Comparison of ENCODE assay signal across 8 cellular contexts in the genomic region with DNA sequence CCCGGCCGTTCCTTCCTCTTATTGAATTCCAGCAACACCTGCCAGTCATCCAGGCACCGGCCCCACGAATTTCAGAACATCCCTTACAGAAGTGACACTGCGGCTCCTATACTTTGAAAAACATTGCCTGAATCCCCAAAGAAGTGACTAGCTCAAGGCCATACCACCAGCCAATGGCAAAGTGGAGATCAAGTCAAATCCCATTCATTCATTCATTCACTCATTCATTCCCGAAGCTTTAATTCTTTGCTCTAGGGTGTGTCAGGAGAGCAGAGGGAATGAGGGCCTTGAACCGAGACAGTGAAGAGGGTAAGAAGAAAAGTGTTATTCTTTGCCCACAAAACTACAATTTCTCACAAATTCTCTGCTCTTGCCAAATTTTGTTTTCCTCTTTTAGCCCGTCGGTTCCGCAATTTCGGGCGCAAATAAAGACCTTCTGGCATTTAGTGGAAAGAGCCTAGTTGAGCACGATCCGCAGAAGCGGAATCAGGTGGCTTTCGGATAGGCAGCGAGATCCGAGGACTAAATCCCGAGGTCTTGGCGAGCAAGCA. TPM values are rescaled to one million over a fixed set of nuclear protein-coding genes. Genes with fewer than 3 reads are reported as not detected.
DNase-seq lines count a peak whose midpoint lies in the region; ATAC-seq, FAIRE-seq and TF ChIP-seq lines count a peak whose summit lies in the region.

No MANE protein-coding gene starts in this region.

- TF ChIP-seq CTCF in kidney (IDR thresholded peaks at IDR 0.05; ENCODE audit: borderline replicate concordance, extremely low read depth, insufficient read depth): no peak
- no peak for TF ChIP-seq CTCF in transverse colon (IDR thresholded peaks at IDR 0.05)

- ATAC-seq in activated T-cell treated with anti-CD3 and anti-CD28 coated beads, Interleukin-2, amount 50 U/mL, for 72 hours (replicated peaks in 1 of 2): no peak
- no peak for ATAC-seq in HG02885 (IDR thresholded peaks at IDR 0.05; ENCODE audit: poor library complexity, unreplicated experiment)

- TF ChIP-seq POLR2A in transverse colon (IDR thresholded peaks at IDR 0.05): no peak

- H3K9me3 Mint-ChIP-seq in activated T-cell treated with anti-CD3 and anti-CD28 coated beads, Interleukin-2, amount 50 U/mL, for 72 hours: no peaks in the 10 kb centered on the region
- no peaks in the 10 kb centered on the region for H3K9me3 Mint-ChIP-seq in activated naive CD8-positive, alpha-beta T cell treated with anti-CD3 and anti-CD28 coated beads for 36 hours

- H3K36me3 Mint-ChIP-seq in activated T-cell treated with anti-CD3 and anti-CD28 coated beads, Interleukin-2, amount 50 U/mL, for 72 hours (ENCODE audit: insufficient read depth in 2 of 2): peaks cover 7 to 8% of the 10 kb centered on the region in 2 donors
- peaks cover 6% of the 10 kb centered on the region for H3K36me3 Mint-ChIP-seq in activated naive CD8-positive, alpha-beta T cell treated with anti-CD3 and anti-CD28 coated beads for 36 hours

- DNase-seq in activated T-cell treated with anti-CD3 and anti-CD28 coated beads, Interleukin-2, amount 50 U/mL, for 72 hours: no peak
- no peak for DNase-seq in activated T-cell treated with anti-CD3 and anti-CD28 coated beads, Interleukin-2, amount 50 U/mL, for 1 hour
- DNase-seq in activated naive CD8-positive, alpha-beta T cell treated with anti-CD3 and anti-CD28 coated beads for 36 hours: no peak
- DNase-seq in kidney: no peak
- DNase-seq in transverse colon: no peak
- no peak for DNase-seq in activated gamma-delta T cell treated with Interleukin-2 at 50 U/mL for 16 hours
- no peak for DNase-seq in NCI-H2081 treated with DMSO at 0.1 percent for 48 hours (lab: John Stamatoyannopoulos, UW)

- H3K27me3 Mint-ChIP-seq in activated T-cell treated with anti-CD3 and anti-CD28 coated beads, Interleukin-2, amount 50 U/mL, for 72 hours (ENCODE audit: low read depth): peaks cover 14% of the 10 kb centered on the region
- H3K27me3 Mint-ChIP-seq in activated naive CD8-positive, alpha-beta T cell treated with anti-CD3 and anti-CD28 coated beads for 36 hours: peaks cover 29% of the 10 kb centered on the region

- H3K27ac ChIP-seq in kidney (ENCODE audit: low read depth in 2 of 2, low read length in 2 of 2): no peak overlapping the region
- peak overlapping the region in 2 of 4 donors; percentile 23 to 29 for H3K27ac ChIP-seq in transverse colon

- TF ChIP-seq EP300 in transverse colon (IDR thresholded peaks at IDR 0.05; ENCODE audit: low read depth): no peak

- H3K4me1 Mint-ChIP-seq in activated T-cell treated with anti-CD3 and anti-CD28 coated beads, Interleukin-2, amount 50 U/mL, for 72 hours (ENCODE audit: low read depth): no peaks in the 10 kb centered on the region
- peaks cover 3% of the 10 kb centered on the region for H3K4me1 Mint-ChIP-seq in activated naive CD8-positive, alpha-beta T cell treated with anti-CD3 and anti-CD28 coated beads for 36 hours

- no peaks in the 10 kb centered on the region for H3K9me3 ChIP-seq in kidney (ENCODE audit: control insufficient read depth in 1 of 2, low read length in 2 of 2)
- H3K9me3 ChIP-seq in transverse colon: no peaks in the 10 kb centered on the region

- H3K4me1 ChIP-seq in kidney (ENCODE audit: control insufficient read depth in 1 of 2, insufficient read depth in 1 of 2, low read depth in 1 of 2, low read length in 2 of 2) (peaks cover 0 to 3% of the 10 kb centered on the region in 2 donors), transverse colon (peaks cover 0 to 10% (median 0%) of the 10 kb centered on the region in 4 donors)

- WGBS in transverse colon (ENCODE audit: low coverage in 1 of 2), 2 donors: 60% methylated on average over 18 of the region's 20 CpGs; no CpG with 5 or more reads in 1 of the 2 donors

- in situ Hi-C loops in transverse colon (cut with MboI; ENCODE audit: low pct_ligation_motif_present in 1 of 4, low pct_unique_long_range_greater_than_20kb in 1 of 4, low sequenced_read_pairs in 3 of 4): loop anchor here in 1 of 4 donors (25.0 kb wide), 1 partner anchor 195 kb away; no protein-coding TSS in a partner anchor

- peak overlapping the region; percentile 74 for H3K4me3 Mint-ChIP-seq in activated T-cell treated with anti-CD3 and anti-CD28 coated beads, Interleukin-2, amount 50 U/mL, for 72 hours
- peak overlapping the region; percentile 65 for H3K4me3 Mint-ChIP-seq in activated naive CD8-positive, alpha-beta T cell treated with anti-CD3 and anti-CD28 coated beads for 36 hours

- H3K27ac Mint-ChIP-seq in activated T-cell treated with anti-CD3 and anti-CD28 coated beads, Interleukin-2, amount 50 U/mL, for 72 hours: no peak overlapping the region
- no peak overlapping the region for H3K27ac Mint-ChIP-seq in activated naive CD8-positive, alpha-beta T cell treated with anti-CD3 and anti-CD28 coated beads for 36 hours

- H3K4me3 ChIP-seq in kidney (ENCODE audit: low read length in 2 of 2): peak overlapping the region; percentile 24 to 48
- H3K4me3 ChIP-seq in transverse colon: peak overlapping the region in 3 of 4 donors; percentile 54 to 62 (median 59)

- H3K27me3 ChIP-seq in transverse colon: no peaks in the 10 kb centered on the region

- no peak for FAIRE-seq in kidney (lab: Jason Lieb, UNC)

- no peak overlapping the region for H3K9ac ChIP-seq in kidney (ENCODE audit: low read length in 2 of 2)

- intact Hi-C loops in kidney (cut with DNase I) (no loop called here), transverse colon (cut with DNase I; ENCODE audit: low total_unique reads) (no loop called here)

- H3K36me3 ChIP-seq in kidney (ENCODE audit: control insufficient read depth in 1 of 2, insufficient read depth in 2 of 2, low read length in 2 of 2) (no peaks in the 10 kb centered on the region), transverse colon (no peaks in the 10 kb centered on the region)

RNA-seq across cellular contexts. Expression of a gene that starts 0.8 kb away (rescaled TPM):
- total RNA-seq in activated T-cell treated with anti-CD3 and anti-CD28 coated beads, Interleukin-2, amount 50 U/mL, for 72 hours: 10 to 100 TPM; 22.8 to 28.1 TPM
- 10 to 100 TPM; 31.9 to 34.3 TPM for total RNA-seq in activated naive CD8-positive, alpha-beta T cell treated with anti-CD3 and anti-CD28 coated beads for 36 hours
- total RNA-seq in kidney (18.1 TPM), transverse colon (10 to 100 TPM in 2 of 4 donors, 1 to 10 TPM in 2; 2.6 to 23.2 (median 8.6) TPM)
- polyA plus RNA-seq in kidney (ENCODE audit: insufficient read depth, low read depth, low replicate concordance): 16.1 TPM
